ENCODE assay signal across 8 cellular contexts in genomic region chr3:169764453-169765280, GRCh38.
DNase-seq lines count a peak whose midpoint lies in the region; ATAC-seq, FAIRE-seq and TF ChIP-seq lines count a peak whose summit lies in the region.

Gene TERC (minus strand): TSS chr3:169765060.

- ATAC-seq in GM18868 (IDR thresholded peaks at IDR 0.05; ENCODE audit: unreplicated experiment) (peak; percentile 82), HG03103 (IDR thresholded peaks at IDR 0.05; ENCODE audit: low read depth, unreplicated experiment) (peak; percentile 56)

- POLR2A ChIA-PET in AG04449 (lab: Yijun Ruan, JAX), result interaction anchor here (1.3 to 2.0 kb wide), 2 partner anchors 8 to 618 kb away, joined by 3 to 6 read pairs; partner anchors contain the start of gene MYNN

- no peak for TF ChIP-seq CTCF in AG04449 (IDR thresholded peaks at IDR 0.05; ENCODE audit: insufficient read depth, low read length, missing control alignments)

- peak; percentile 61 for FAIRE-seq in islet of Langerhans (lab: Jason Lieb, UNC)

- H3K4me3 ChIP-seq in AG04449 (ENCODE audit: low read depth, low read length), result peak within 1 kb of the TSS; percentile 74

- DNase-seq in AG04449 (ENCODE audit: low read depth, low spot score) (no peak), NCI-H2227 treated with DMSO at 0.1 percent for 48 hours (lab: John Stamatoyannopoulos, UW) (peak; percentile 94), cerebellar cortex (ENCODE audit: low spot score) (peak; percentile 95)
- DNase-seq in activated CD4-positive, CD25-positive, alpha-beta regulatory T cell treated with anti-CD3 and anti-CD28 coated beads, Interleukin-2, amount 50 U/mL, for 72 hours, result peak; percentile 88
- peak; percentile 87 for DNase-seq in stimulated activated CD4-positive, alpha-beta T cell treated with anti-CD3 and anti-CD28 coated beads, Interleukin-12 subunit alpha, Interleukin-12 subunit beta, amount 100 ng/mL, for 4 hours

- CTCF ChIA-PET in AG04449 (lab: Yijun Ruan, JAX), result interaction anchor here (1.4 to 2.8 kb wide), 2 partner anchors 14 to 203 kb away, joined by 3 to 8 read pairs; no protein-coding TSS in a partner anchor
